In the genomic region with DNA sequence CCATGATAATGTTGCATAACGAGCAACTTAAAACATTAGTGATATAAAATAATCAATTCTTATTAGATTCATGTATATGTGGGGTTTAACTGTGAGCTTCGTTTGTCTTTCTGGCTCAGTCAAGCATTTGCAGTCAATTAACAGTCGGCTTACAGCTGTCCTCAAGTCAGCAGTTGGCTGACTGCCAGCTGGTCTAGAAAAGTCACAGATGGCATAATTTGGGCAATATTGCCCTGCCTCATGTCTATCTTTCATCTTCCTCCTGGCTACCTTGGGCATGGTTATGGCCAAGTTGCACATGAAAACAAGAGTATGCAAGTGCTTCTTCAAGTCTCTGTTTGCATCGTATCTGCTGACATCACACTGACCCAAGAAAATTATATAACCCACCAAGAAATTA, we compare ENCODE assay signal across 22 cellular contexts.
DNase-seq lines count a peak whose midpoint lies in the region; ATAC-seq and TF ChIP-seq lines count a peak whose summit lies in the region.
"Had no signal": no experiment of that assay in that cellular context is flagged by ENCODE, and none has a peak within 500 bp of the region (broad histone marks: within the 10 kb centered on the region; RNA-seq: fewer than 3 reads in every experiment).

No MANE protein-coding gene starts in this region.

- H3K4me3 ChIP-seq in upper lobe of left lung (no peak overlapping the region), MG63 (no peak overlapping the region)
- H3K4me3 ChIP-seq: esophagus squamous epithelium, HAP-1, stomach, upper lobe of right lung had no signal

- 54 to 57% methylated on average over 4 of the region's 4 CpGs for WGBS in upper lobe of left lung, 2 donors

- no peak for TF ChIP-seq CTCF in upper lobe of left lung (IDR thresholded peaks at IDR 0.05)

- H3K36me3 ChIP-seq in upper lobe of left lung (no peaks in the 10 kb centered on the region), MG63 (no peaks in the 10 kb centered on the region)
- H3K36me3 ChIP-seq: esophagus squamous epithelium, HAP-1, stomach, upper lobe of right lung had no signal

- no peak overlapping the region for H3K27ac ChIP-seq in upper lobe of left lung
- H3K27ac ChIP-seq: esophagus squamous epithelium, stomach, upper lobe of right lung had no signal

- TF ChIP-seq POLR2A in upper lobe of left lung (IDR thresholded peaks at IDR 0.05) = no peak

- ATAC-seq in upper lobe of left lung (ENCODE audit: low FRiP score in 2 of 2) (no peak), HG03378 (IDR thresholded peaks at IDR 0.05; ENCODE audit: unreplicated experiment) (no peak)
- ATAC-seq: left lobe of liver, PC-3, T-helper 17 cell, upper lobe of right lung had no signal

- no peaks in the 10 kb centered on the region for H3K9me3 ChIP-seq in upper lobe of left lung
- H3K9me3 ChIP-seq in MG63 = no peaks in the 10 kb centered on the region
- H3K9me3 ChIP-seq: esophagus squamous epithelium, HAP-1, upper lobe of right lung had no signal

- DNase-seq in DMS79 (lab: John Stamatoyannopoulos, UW) (peak; percentile 0), DMS79 treated with DMSO at 0.1 percent for 48 hours (lab: John Stamatoyannopoulos, UW) (no peak), NCI-H1694 (lab: John Stamatoyannopoulos, UW) (peak; percentile 58), NCI-H748 (lab: John Stamatoyannopoulos, UW; ENCODE audit: unreplicated experiment) (peak; percentile 86), kidney tubule cell (ENCODE audit: low spot score) (peak; percentile 5), upper lobe of left lung (no peak), MG63 (no peak)
- DNase-seq: 8988T; activated CD4-positive, alpha-beta T cell treated with anti-CD3 and anti-CD28 coated beads, Interleukin-2, amount 50 U/mL, for 48 hours; activated naive CD4-positive, alpha-beta T cell treated with Interleukin-2 at 50 U/mL for 16 hours; effector memory CD4-positive, alpha-beta T cell; esophagus squamous epithelium; midbrain; PC-3; small intestine; stimulated activated CD4-positive, alpha-beta T cell treated with anti-CD3 and anti-CD28 coated beads, Interleukin-4, amount 100 ng/mL, for 1 hour; stomach; T-helper 17 cell; upper lobe of right lung had no signal

- TF ChIP-seq EP300 in upper lobe of left lung (IDR thresholded peaks at IDR 0.05) = no peak

- H3K27me3 ChIP-seq in upper lobe of left lung (no peaks in the 10 kb centered on the region), MG63 (no peaks in the 10 kb centered on the region)
- H3K27me3 ChIP-seq: esophagus squamous epithelium, stomach, upper lobe of right lung had no signal

- H3K4me1 ChIP-seq in upper lobe of left lung = no peaks in the 10 kb centered on the region
- H3K4me1 ChIP-seq: esophagus squamous epithelium, HAP-1, stomach, upper lobe of right lung had no signal

Comparison
In these comparisons a context has a peak if more than half of its experiments do, and no peak if none do; other contexts are left out.
1. DNase-seq: peak in DMS79 (single experiment), NCI-H1694 (single experiment), NCI-H748 (single experiment) and kidney tubule cell (single experiment); none in DMS79 treated with DMSO at 0.1 percent for 48 hours (single experiment), upper lobe of left lung (0 of 2) and MG63 (single experiment).